ENCODE assay signal across 9 cellular contexts in the genomic region with DNA sequence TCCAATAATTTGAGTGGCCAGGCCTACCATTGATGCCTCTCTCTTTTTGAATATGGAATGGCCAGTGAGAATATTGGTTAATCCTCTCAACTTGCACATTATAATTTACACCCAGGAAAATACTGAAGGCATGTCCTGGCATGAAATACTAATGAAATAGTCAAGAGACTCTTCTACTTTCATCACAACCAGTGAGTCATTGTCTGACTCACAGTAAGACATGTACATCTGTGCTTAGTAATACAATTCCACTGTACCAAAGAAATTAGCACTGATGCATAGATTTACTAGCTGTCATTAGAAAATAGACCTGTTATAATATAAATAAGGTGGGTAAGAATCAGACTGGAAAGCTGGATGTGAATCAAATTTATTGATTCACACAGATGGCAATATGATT. TPM values are rescaled to one million over a fixed set of nuclear protein-coding genes. Genes with fewer than 3 reads are reported as not detected.
A peak's percentile ranks its signal among the peaks of the same experiment; 100 is the strongest.
DNase-seq lines count a peak whose midpoint lies in the region; ATAC-seq, FAIRE-seq and TF ChIP-seq lines count a peak whose summit lies in the region.
"Had no signal": no experiment of that assay in that cellular context is flagged by ENCODE, and none has a peak within 500 bp of the region (broad histone marks: within the 10 kb centered on the region; RNA-seq: fewer than 3 reads in every experiment).

No MANE protein-coding gene starts in this region.

- H3K4me3 ChIP-seq in epithelial cell of proximal tubule (ENCODE audit: low read depth, low read length): no peak overlapping the region

- no peaks in the 10 kb centered on the region for H3K9me3 Mint-ChIP-seq in T-helper 2 cell treated with Interferon-gamma antibody and Interleukin-4, amounts not matched to agents 5 μg/mL and 100 μg/mL, for 36 hours

- H3K27me3 Mint-ChIP-seq in T-helper 2 cell treated with Interferon-gamma antibody and Interleukin-4, amounts not matched to agents 5 μg/mL and 100 μg/mL, for 36 hours (ENCODE audit: low read depth): no peaks in the 10 kb centered on the region

- TF ChIP-seq CTCF in epithelial cell of proximal tubule (conservative IDR thresholded peaks at IDR 0.05; ENCODE audit: low read depth, low read length): no peak

- no peaks in the 10 kb centered on the region for H3K36me3 Mint-ChIP-seq in T-helper 2 cell treated with Interferon-gamma antibody and Interleukin-4, amounts not matched to agents 5 μg/mL and 100 μg/mL, for 36 hours (ENCODE audit: low read depth)
- H3K36me3 Mint-ChIP-seq: immature natural killer cell had no signal

- no peak for FAIRE-seq in GM19239 (lab: Jason Lieb, UNC)

- H3K4me3 Mint-ChIP-seq in T-helper 2 cell treated with Interferon-gamma antibody and Interleukin-4, amounts not matched to agents 5 μg/mL and 100 μg/mL, for 36 hours: no peak overlapping the region
- H3K4me3 Mint-ChIP-seq: immature natural killer cell had no signal

- peak; percentile 64 for ATAC-seq in GM21528 (IDR thresholded peaks at IDR 0.05; ENCODE audit: low FRiP score, unreplicated experiment)
- ATAC-seq in left colon: no peak

- H3K27ac Mint-ChIP-seq in T-helper 2 cell treated with Interferon-gamma antibody and Interleukin-4, amounts not matched to agents 5 μg/mL and 100 μg/mL, for 36 hours: no peak overlapping the region
- H3K27ac Mint-ChIP-seq: immature natural killer cell had no signal

- intact Hi-C loops in left colon (cut with DNase I, micrococcal nuclease): no loop called here

- DNase-seq in AG20443 (ENCODE audit: low spot score) (peak; percentile 38), M059J (ENCODE audit: low read depth) (peak; percentile 64), epithelial cell of proximal tubule (ENCODE audit: low read depth) (peak; percentile 72), left colon (no peak), GM19239 (ENCODE audit: insufficient read length, low spot score) (no peak), GM19238 (ENCODE audit: insufficient read length, low spot score) (no peak)
- DNase-seq in T-helper 2 cell treated with Interferon-gamma antibody and Interleukin-4, amounts not matched to agents 5 μg/mL and 100 μg/mL, for 36 hours (ENCODE audit: low spot score): no peak
- DNase-seq: immature natural killer cell had no signal

- H3K4me1 Mint-ChIP-seq in T-helper 2 cell treated with Interferon-gamma antibody and Interleukin-4, amounts not matched to agents 5 μg/mL and 100 μg/mL, for 36 hours (ENCODE audit: low read depth): no peaks in the 10 kb centered on the region
- H3K4me1 Mint-ChIP-seq: immature natural killer cell had no signal

RNA-seq across cellular contexts. Expression of a gene that starts 31.6 kb away (rescaled TPM):
- total RNA-seq in M059J (2014; rRNA removed; shearing (Covaris generic)): not detected in 2 replicates
- total RNA-seq in epithelial cell of proximal tubule: not detected in 2 replicates
- total RNA-seq in left colon: not detected

Comparison
In these comparisons a context has a peak if more than half of its experiments do, and no peak if none do; other contexts are left out.
1. DNase-seq: peak in AG20443 (single experiment), M059J (single experiment) and epithelial cell of proximal tubule (single experiment); none in left colon (0 of 2), GM19239 (single experiment), T-helper 2 cell treated with Interferon-gamma antibody and Interleukin-4, amounts not matched to agents 5 μg/mL and 100 μg/mL, for 36 hours (single experiment) and GM19238 (single experiment).